ENCODE assay signal across 9 cellular contexts in genomic region chr1:212368073-212368484, GRCh38. TPM values are rescaled to one million over a fixed set of nuclear protein-coding genes. Genes with fewer than 3 reads are reported as not detected.
DNase-seq lines count a peak whose midpoint lies in the region; ATAC-seq and TF ChIP-seq lines count a peak whose summit lies in the region.
"Had no signal": no experiment of that assay in that cellular context is flagged by ENCODE, and none has a peak within 500 bp of the region (broad histone marks: within the 10 kb centered on the region; RNA-seq: fewer than 3 reads in every experiment).

No MANE protein-coding gene starts in this region.

- TF ChIP-seq POLR2A in prostate gland (IDR thresholded peaks at IDR 0.05), result no peak

- peaks cover 8% of the 10 kb centered on the region for H3K36me3 ChIP-seq in CD4-positive, alpha-beta memory T cell (ENCODE audit: insufficient read depth, low read length)
- no peaks in the 10 kb centered on the region for H3K36me3 ChIP-seq in prostate gland

- H3K36me3 Mint-ChIP-seq in CD4-positive, alpha-beta memory T cell, result peaks cover 61 to 69% of the 10 kb centered on the region in 2 donors

- peaks cover 0 to 7% (median 1%) of the 10 kb centered on the region in 4 donors for H3K4me1 Mint-ChIP-seq in CD4-positive, alpha-beta memory T cell

- H3K4me3 Mint-ChIP-seq in CD4-positive, alpha-beta memory T cell, result no peak overlapping the region
- H3K4me3 Mint-ChIP-seq: T-helper 1 cell treated with Interleukin-12 subunit alpha and Interleukin-12 subunit beta and Interleukin-4 antibody, amounts not matched to agents 30 μg/mL and 1 μg/mL, for 36 hours had no signal

- H3K27me3 ChIP-seq in CD4-positive, alpha-beta memory T cell (ENCODE audit: insufficient read depth, low read length), result no peaks in the 10 kb centered on the region
- H3K27me3 ChIP-seq in prostate gland (replicated peaks; ENCODE audit: insufficient read depth), result no peaks in the 10 kb centered on the region

- no peaks in the 10 kb centered on the region for H3K27me3 Mint-ChIP-seq in CD4-positive, alpha-beta memory T cell

- DNase-seq in CD4-positive, alpha-beta memory T cell, result peak; percentile 53 to 68 (median 57)
- DNase-seq in HPDE6-E6E7 (ENCODE audit: extremely low spot score), result peak; percentile 48
- peak; percentile 34 for DNase-seq in OCI-M2 (lab: John Stamatoyannopoulos, UW; ENCODE audit: unreplicated experiment)
- peak; percentile 21 for DNase-seq in activated effector memory CD4-positive, alpha-beta T cell treated with Interleukin-2 at 50 U/mL for 16 hours
- peak; percentile 57 for DNase-seq in globus pallidus (ENCODE audit: low spot score)
- DNase-seq in prostate gland (ENCODE audit: low spot score), result peak; percentile 43
- DNase-seq in NCI-H128 (lab: John Stamatoyannopoulos, UW; ENCODE audit: unreplicated experiment), result no peak

- H3K27ac ChIP-seq in CD4-positive, alpha-beta memory T cell (ENCODE audit: low read depth, low read length), result no peak overlapping the region
- no peak overlapping the region for H3K27ac ChIP-seq in prostate gland

- H3K4me3 ChIP-seq in CD4-positive, alpha-beta memory T cell (ENCODE audit: low read length in 2 of 2), result no peak overlapping the region
- H3K4me3 ChIP-seq in prostate gland, result no peak overlapping the region

- H3K9me3 ChIP-seq in CD4-positive, alpha-beta memory T cell (ENCODE audit: control insufficient read depth in 1 of 2, low read length in 2 of 2), result no peaks in the 10 kb centered on the region
- no peaks in the 10 kb centered on the region for H3K9me3 ChIP-seq in prostate gland

- CTCF ChIA-PET in CD4-positive, alpha-beta memory T cell (lab: Charles Lee; ENCODE audit: partially characterized antibody), result interaction anchor here (0.7 to 6.0 kb wide), 15 partner anchors 8 to 687 kb away, joined by 3 to 147 read pairs (median 5); partner anchors contain the start of genes DTL and INTS7

- TF ChIP-seq CTCF in prostate gland (IDR thresholded peaks at IDR 0.05), result peak; percentile 42 to 74 (median 58)

- POLR2A ChIA-PET in CD4-positive, alpha-beta memory T cell (lab: Charles Lee; ENCODE audit: partially characterized antibody), result interaction anchor here (0.9 to 3.1 kb wide), 3 partner anchors 82 to 333 kb away, joined by 3 to 10 read pairs (median 3); partner anchors contain the start of genes DTL and INTS7

- H3K27ac Mint-ChIP-seq in CD4-positive, alpha-beta memory T cell, result peak overlapping the region in 3 of 7 donors; percentile 10 to 55 (median 41)
- H3K27ac Mint-ChIP-seq: T-helper 1 cell treated with Interleukin-12 subunit alpha and Interleukin-12 subunit beta and Interleukin-4 antibody, amounts not matched to agents 30 μg/mL and 1 μg/mL, for 36 hours had no signal

- H3K4me1 ChIP-seq in CD4-positive, alpha-beta memory T cell (ENCODE audit: insufficient read depth, low read length), result no peaks in the 10 kb centered on the region
- H3K4me1 ChIP-seq in prostate gland (replicated peaks), result no peaks in the 10 kb centered on the region

- intact Hi-C loops in CD4-positive, alpha-beta memory T cell (cut with micrococcal nuclease), result loop anchor here (1.0 to 5.0 kb wide), 5 partner anchors 89 to 688 kb away; no protein-coding TSS in a partner anchor
- intact Hi-C loops in prostate gland (cut with DNase I), result loop anchor here (5.0 kb wide), 2 partner anchors 76 to 84 kb away; no protein-coding TSS in a partner anchor

- peaks cover 0 to 10% (median 2%) of the 10 kb centered on the region in 8 donors for H3K9me3 Mint-ChIP-seq in CD4-positive, alpha-beta memory T cell

- WGBS in prostate gland, result 79% methylated on average over 3 of the region's 3 CpGs

- ATAC-seq in GM18909 (IDR thresholded peaks at IDR 0.05; ENCODE audit: poor library complexity, unreplicated experiment), result peak; percentile 82

RNA-seq across cellular contexts. Expression of gene PACC1, which starts 46.6 kb away (rescaled TPM):
- 10 to 100 TPM in 1 of 2 experiments, 1 to 10 TPM in 1; 9.7 to 12.3 TPM for total RNA-seq in CD4-positive, alpha-beta memory T cell
- polyA plus RNA-seq in CD4-positive, alpha-beta memory T cell, result 1 to 10 TPM; 8.8 to 9.4 TPM
- 1 to 10 TPM; 5.6 to 6.4 TPM for total RNA-seq in prostate gland
